Comparison of ENCODE assay signal across 20 cellular contexts in the genomic region with DNA sequence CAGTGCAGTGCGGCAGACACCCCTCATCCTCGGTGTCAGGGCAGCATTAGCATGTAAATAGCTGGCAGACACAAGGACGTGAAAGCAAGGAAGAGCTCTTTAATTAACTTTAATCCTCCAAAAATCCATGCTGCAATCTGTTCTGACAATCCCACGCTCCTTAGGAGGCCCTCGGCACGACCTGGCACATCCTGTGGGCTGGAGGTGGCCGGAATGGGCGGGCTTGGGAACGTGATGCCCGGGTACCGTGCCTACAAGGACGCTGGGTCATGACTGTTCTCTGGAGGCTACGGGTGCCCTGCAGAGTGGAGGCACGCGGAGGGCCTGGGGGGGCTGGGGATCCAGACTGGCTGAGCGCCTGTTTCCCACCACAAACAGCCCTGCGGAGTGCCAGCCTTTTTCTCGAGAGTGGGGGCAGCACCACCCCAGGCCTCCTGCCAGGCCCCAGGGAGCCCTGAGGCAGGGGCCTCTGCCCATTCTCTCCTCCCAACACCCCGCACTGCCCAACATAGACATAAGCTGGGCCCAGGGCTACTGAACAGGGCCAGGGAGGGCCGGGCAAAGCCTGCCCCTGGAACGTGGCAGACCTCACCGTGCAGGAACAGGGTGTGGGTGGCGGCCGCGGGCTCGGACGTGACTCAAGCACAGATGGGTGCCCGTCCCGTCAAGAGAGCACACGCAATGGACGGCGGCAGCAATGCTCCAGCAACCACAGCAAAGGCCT.
DNase-seq lines count a peak whose midpoint lies in the region; ATAC-seq and TF ChIP-seq lines count a peak whose summit lies in the region.
"Had no signal": no experiment of that assay in that cellular context is flagged by ENCODE, and none has a peak within 500 bp of the region (broad histone marks: within the 10 kb centered on the region; RNA-seq: fewer than 3 reads in every experiment).

No MANE protein-coding gene starts in this region.

- peaks cover 0 to 7% of the 10 kb centered on the region in 2 experiments for H3K36me3 ChIP-seq in SK-N-SH (replicated peaks in 1 of 2; ENCODE audit: control insufficient read depth in 1 of 2, insufficient read depth in 2 of 2, low read length in 1 of 2)
- H3K36me3 ChIP-seq: adrenal gland, breast epithelium, prostate gland had no signal

- no peaks in the 10 kb centered on the region for H3K79me2 ChIP-seq in SK-N-SH (ENCODE audit: insufficient read depth)

- H2AFZ ChIP-seq in SK-N-SH (ENCODE audit: low read depth), result no peak overlapping the region

- peaks cover 16% of the 10 kb centered on the region for H3K36me3 Mint-ChIP-seq in glutamatergic neuron (ENCODE audit: unreplicated experiment)

- intact Hi-C loops in posterior vena cava (cut with DNase I), result loop anchor here in 1 of 2 donors (2.0 kb wide), 1 partner anchor 41 kb away; no protein-coding TSS in a partner anchor

- POLR2A ChIA-PET in SK-N-SH (lab: Yijun Ruan, JAX), result no interaction called here

- 98% methylated on average over 19 of the region's 32 CpGs for WGBS in SK-N-SH (ENCODE audit: low lambda C conversion rate)

- no peak overlapping the region for H3K27ac Mint-ChIP-seq in glutamatergic neuron (ENCODE audit: unreplicated experiment)
- H3K27ac Mint-ChIP-seq: activated T-helper 2 cell treated with anti-CD3 and anti-CD28 coated beads, Interferon-gamma antibody, Interleukin-2, Interleukin-4, amounts not matched to agents 10 μg/mL and 5 μg/mL and 100 μg/mL, durations not matched to agents 14 hours and 24 hours and 36 hours; nephron had no signal

- CTCF ChIA-PET in SK-N-SH (lab: Yijun Ruan, JAX), result no interaction called here

- H3K4me3 Mint-ChIP-seq in glutamatergic neuron (ENCODE audit: unreplicated experiment), result no peak overlapping the region
- H3K4me3 Mint-ChIP-seq: nephron had no signal

- H3K9ac ChIP-seq in SK-N-SH, result no peak overlapping the region

- no peak for TF ChIP-seq RAD21 in SK-N-SH (IDR thresholded peaks at IDR 0.05; ENCODE audit: low read length)

- no peaks in the 10 kb centered on the region for H3K9me3 ChIP-seq in SK-N-SH
- H3K9me3 ChIP-seq: adrenal gland, breast epithelium, prostate gland had no signal

- peaks cover 12% of the 10 kb centered on the region for H3K9me3 Mint-ChIP-seq in glutamatergic neuron (ENCODE audit: unreplicated experiment)
- H3K9me3 Mint-ChIP-seq: activated T-helper 2 cell treated with anti-CD3 and anti-CD28 coated beads, Interferon-gamma antibody, Interleukin-2, Interleukin-4, amounts not matched to agents 10 μg/mL and 5 μg/mL and 100 μg/mL, durations not matched to agents 14 hours and 24 hours and 36 hours had no signal

- no peak for ATAC-seq in SK-N-SH treated with all-trans-retinoic acid at 6 μM for 48 hours
- no peak for ATAC-seq in HG02678 (IDR thresholded peaks at IDR 0.05; ENCODE audit: unreplicated experiment)

- no peaks in the 10 kb centered on the region; a peak in 1 of 4 replicates for H3K4me1 ChIP-seq in SK-N-SH (ENCODE audit: control insufficient read depth in 1 of 2, insufficient read depth in 2 of 2, low read depth in 1 of 2, low read length in 1 of 2)
- H3K4me1 ChIP-seq: adrenal gland, breast epithelium, prostate gland had no signal

- no peaks in the 10 kb centered on the region for H3K27me3 ChIP-seq in SK-N-SH (ENCODE audit: insufficient read depth)
- H3K27me3 ChIP-seq: adrenal gland, breast epithelium had no signal

- no peak overlapping the region for H3K27ac ChIP-seq in SK-N-SH (ENCODE audit: low read depth in 2 of 2, low read length in 1 of 2)
- H3K27ac ChIP-seq: 22Rv1, adrenal gland, breast epithelium, prostate gland had no signal

- H3K4me1 Mint-ChIP-seq in glutamatergic neuron (ENCODE audit: low read depth, unreplicated experiment), result peaks cover 16% of the 10 kb centered on the region

- no peak overlapping the region for H3K4me2 ChIP-seq in SK-N-SH

- no peaks in the 10 kb centered on the region for H3F3A ChIP-seq in SK-N-SH (replicated peaks; ENCODE audit: insufficient read depth)

- peaks cover 2% of the 10 kb centered on the region for H3K27me3 Mint-ChIP-seq in glutamatergic neuron (ENCODE audit: unreplicated experiment)

- TF ChIP-seq CTCF in SK-N-SH (IDR thresholded peaks at IDR 0.05) (no peak), glutamatergic neuron (IDR thresholded peaks at IDR 0.05; ENCODE audit: partially characterized antibody, unreplicated experiment) (no peak)

- no peaks in the 10 kb centered on the region for H4K20me1 ChIP-seq in SK-N-SH (ENCODE audit: insufficient read depth)

- TF ChIP-seq EP300 in SK-N-SH (IDR thresholded peaks at IDR 0.05; ENCODE audit: borderline replicate concordance in 1 of 2, low read depth in 1 of 2, low read length in 1 of 2), result no peak

- H3K9me2 ChIP-seq in SK-N-SH, result no peaks in the 10 kb centered on the region

- H3K4me3 ChIP-seq in SK-N-SH (ENCODE audit: low read depth in 2 of 2, low read length in 1 of 2), result no peak overlapping the region
- H3K4me3 ChIP-seq: adrenal gland, breast epithelium, prostate gland had no signal

- DNase-seq in SK-N-SH, result peak; percentile 36
- peak; percentile 84 for DNase-seq in D341Med (ENCODE audit: low spot score)
- peak; percentile 0 for DNase-seq in effector CD4-positive, alpha-beta T cell
- DNase-seq in posterior vena cava (ENCODE audit: low spot score), result peak; percentile 67
- no peak for DNase-seq in glutamatergic neuron
- no peak for DNase-seq in DMS 273 treated with DMSO at 0.1 percent for 48 hours (lab: John Stamatoyannopoulos, UW)
- DNase-seq: activated CD4-positive, alpha-beta T cell treated with anti-CD3 and anti-CD28 coated beads, Interleukin-2, amount 50 U/mL, for 1 hour; activated CD8-positive, alpha-beta memory T cell treated with anti-CD3 and anti-CD28 coated beads, Interleukin-2, amount 50 U/mL, for 4 hours; hypothalamus; NCI-H1105; NCI-H2107; NCI-H510A treated with DMSO at 0.1 percent for 48 hours had no signal

TF ChIP-seq in SK-N-SH, 30 proteins besides CTCF, POLR2A, EP300 and RAD21:
- TF ChIP-seq POLR2AphosphoS5 (IDR thresholded peaks at IDR 0.05; ENCODE audit: low read depth, low read length), result no peak
- TF ChIP-seq TAF1 (IDR thresholded peaks at IDR 0.05; ENCODE audit: borderline replicate concordance, low read depth, low read length), result no peak
- no peak for TF ChIP-seq RFX5 (IDR thresholded peaks at IDR 0.05; ENCODE audit: low read length)
- no peak for TF ChIP-seq ELF1 (IDR thresholded peaks at IDR 0.05)

TF ChIP-seq in SK-N-SH treated with all-trans-retinoic acid at 6 μM for 48 hours, 23 proteins besides CTCF, POLR2A, EP300 and RAD21:
- TF ChIP-seq CSDC2 (CRISPR knock-in tag; IDR thresholded peaks at IDR 0.05), result no peak
- TF ChIP-seq ZFP3 (CRISPR knock-in tag; IDR thresholded peaks at IDR 0.05), result no peak
- no peak for TF ChIP-seq OSR1 (CRISPR knock-in tag; IDR thresholded peaks at IDR 0.05)
- no peak for TF ChIP-seq ISL1 (CRISPR knock-in tag; IDR thresholded peaks at IDR 0.05)
- TF ChIP-seq BACH2 (CRISPR knock-in tag; IDR thresholded peaks at IDR 0.05; ENCODE audit: borderline replicate concordance), result no peak
- TF ChIP-seq ZNF70 (CRISPR knock-in tag; IDR thresholded peaks at IDR 0.05), result no peak
- TF ChIP-seq PATZ1 (CRISPR knock-in tag; IDR thresholded peaks at IDR 0.05; ENCODE audit: borderline replicate concordance), result no peak
- TF ChIP-seq ZNF8 (CRISPR knock-in tag; IDR thresholded peaks at IDR 0.05), result no peak
- TF ChIP-seq, protein P1, sequence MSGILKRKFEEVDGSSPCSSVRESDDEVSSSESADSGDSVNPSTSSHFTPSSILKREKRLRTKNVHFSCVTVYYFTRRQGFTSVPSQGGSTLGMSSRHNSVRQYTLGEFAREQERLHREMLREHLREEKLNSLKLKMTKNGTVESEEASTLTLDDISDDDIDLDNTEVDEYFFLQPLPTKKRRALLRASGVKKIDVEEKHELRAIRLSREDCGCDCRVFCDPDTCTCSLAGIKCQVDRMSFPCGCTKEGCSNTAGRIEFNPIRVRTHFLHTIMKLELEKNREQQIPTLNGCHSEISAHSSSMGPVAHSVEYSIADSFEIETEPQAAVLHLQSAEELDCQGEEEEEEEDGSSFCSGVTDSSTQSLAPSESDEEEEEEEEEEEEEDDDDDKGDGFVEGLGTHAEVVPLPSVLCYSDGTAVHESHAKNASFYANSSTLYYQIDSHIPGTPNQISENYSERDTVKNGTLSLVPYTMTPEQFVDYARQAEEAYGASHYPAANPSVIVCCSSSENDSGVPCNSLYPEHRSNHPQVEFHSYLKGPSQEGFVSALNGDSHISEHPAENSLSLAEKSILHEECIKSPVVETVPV (CRISPR knock-in tag; IDR thresholded peaks at IDR 0.05), result no peak

Comparison
In these comparisons a context has a peak if more than half of its experiments do, and no peak if none do; other contexts are left out.
1. DNase-seq: peak in SK-N-SH (single experiment), D341Med (single experiment), effector CD4-positive, alpha-beta T cell (single experiment) and posterior vena cava (single experiment); none in glutamatergic neuron (single experiment) and DMS 273 treated with DMSO at 0.1 percent for 48 hours (single experiment).